ENCODE assay signal across 22 cellular contexts in the genomic region with DNA sequence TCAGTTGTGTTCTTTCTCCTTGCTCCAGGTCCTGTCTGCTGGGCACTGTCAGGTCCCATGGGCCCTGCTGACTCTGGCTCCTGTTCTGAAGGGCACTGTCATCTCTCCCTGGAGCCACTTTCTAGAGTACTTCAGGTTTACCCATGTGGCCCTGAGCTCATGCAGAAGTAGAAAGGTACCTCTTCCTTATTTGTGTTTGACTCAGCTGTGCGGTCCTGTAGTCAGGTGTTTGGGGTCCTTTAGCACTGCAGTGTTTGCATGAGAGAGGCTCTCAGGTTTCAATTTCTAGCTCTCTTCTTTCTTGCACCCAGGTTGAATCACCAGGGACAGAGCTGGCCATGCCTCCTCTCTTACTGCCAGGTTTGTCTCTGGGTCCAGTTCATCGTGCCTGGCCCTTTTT.
DNase-seq lines count a peak whose midpoint lies in the region; ATAC-seq and TF ChIP-seq lines count a peak whose summit lies in the region.
"Had no signal": no experiment of that assay in that cellular context is flagged by ENCODE, and none has a peak within 500 bp of the region (broad histone marks: within the 10 kb centered on the region; RNA-seq: fewer than 3 reads in every experiment).

No MANE protein-coding gene starts in this region.

- H2BK15ac ChIP-seq in mesendoderm (replicated peaks; ENCODE audit: low read depth) = no peak overlapping the region

- no peaks in the 10 kb centered on the region for H3K79me1 ChIP-seq in mesendoderm (ENCODE audit: low read length)

- ATAC-seq in GM18868 (IDR thresholded peaks at IDR 0.05; ENCODE audit: unreplicated experiment) (peak; percentile 63), GM21529 (IDR thresholded peaks at IDR 0.05; ENCODE audit: unreplicated experiment) (peak; percentile 70)
- ATAC-seq: CD8-positive, alpha-beta T cell; left ventricle myocardium superior had no signal

- no peak overlapping the region for H3K4ac ChIP-seq in mesendoderm (ENCODE audit: low read depth, low read length)

- no peak overlapping the region for H3K18ac ChIP-seq in mesendoderm (ENCODE audit: low read length)

- no peak overlapping the region for H3K27ac ChIP-seq in Karpas-422 (ENCODE audit: low read length)
- no peak overlapping the region for H3K27ac ChIP-seq in mesendoderm (ENCODE audit: low read depth, low read length)
- H3K27ac ChIP-seq: epithelial cell of prostate, neural progenitor cell, prostate gland had no signal

- peak; percentile 54 for DNase-seq in Karpas-422
- no peak for DNase-seq in mesendoderm
- DNase-seq in COLO668 (lab: John Stamatoyannopoulos, UW; ENCODE audit: unreplicated experiment) = no peak
- no peak for DNase-seq in DMS153 treated with DMSO at 0.1 percent for 48 hours (lab: John Stamatoyannopoulos, UW; ENCODE audit: unreplicated experiment)
- no peak for DNase-seq in GM13977 (ENCODE audit: low spot score)
- DNase-seq: activated CD4-positive, alpha-beta T cell treated with anti-CD3 and anti-CD28 coated beads, Interleukin-2, amount 50 U/mL, for 48 hours; activated naive CD4-positive, alpha-beta T cell treated with anti-CD3 and anti-CD28 coated beads, Interleukin-2, amount 50 U/mL, for 16 hours; activated T-cell treated with anti-CD3 and anti-CD28 coated beads, Interleukin-2, amount 50 U/mL, for 1 hour; aorta; H9; IMR-90; left ventricle myocardium superior; NCI-H1417; NCI-H345; stimulated activated CD4-positive, alpha-beta T cell treated with anti-CD3 and anti-CD28 coated beads, Interleukin-1b, Interleukin-23, amount 100 ng/mL, for 48 hours; stimulated activated naive CD4-positive, alpha-beta T cell had no signal

- no peak overlapping the region for H2BK5ac ChIP-seq in mesendoderm (ENCODE audit: low read length)

- no peaks in the 10 kb centered on the region for H3K36me3 ChIP-seq in Karpas-422 (ENCODE audit: insufficient read depth, low read length)
- H3K36me3 ChIP-seq in mesendoderm (ENCODE audit: control insufficient read depth, insufficient read depth, low read length) = no peaks in the 10 kb centered on the region
- H3K36me3 ChIP-seq: neural progenitor cell, prostate gland had no signal

- in situ Hi-C loops in GM13977 (cut with MboI; ENCODE audit: low pct_unique_long_range_greater_than_20kb, low sequenced_read_pairs, unreplicated experiment) = loop anchor here (25.0 kb wide), 1 partner anchor 164 kb away; no protein-coding TSS in a partner anchor

- H3K9me3 ChIP-seq in Karpas-422 (ENCODE audit: low read length) = no peaks in the 10 kb centered on the region
- H3K9me3 ChIP-seq: prostate gland had no signal

- H3K4me1 ChIP-seq in Karpas-422 (ENCODE audit: low read length) (peaks cover 43% of the 10 kb centered on the region), mesendoderm (ENCODE audit: control insufficient read depth, low read depth, low read length) (no peaks in the 10 kb centered on the region)
- H3K4me1 ChIP-seq: neural progenitor cell, prostate gland had no signal

- H3K9ac ChIP-seq in Karpas-422 (ENCODE audit: low read length) (peak overlapping the region; percentile 28), mesendoderm (ENCODE audit: low read length) (no peak overlapping the region)
- H3K9ac ChIP-seq: neural progenitor cell had no signal

- no peaks in the 10 kb centered on the region for H4K20me1 ChIP-seq in Karpas-422 (ENCODE audit: insufficient read depth, low read depth, low read length)

- no CpG with 5 or more reads among the region's 2 CpGs for WGBS in mesendoderm (ENCODE audit: extremely low coverage, insufficient coverage, low lambda C conversion rate)

- H3K79me2 ChIP-seq in Karpas-422 (ENCODE audit: low read length) (no peaks in the 10 kb centered on the region), mesendoderm (ENCODE audit: control insufficient read depth, insufficient read depth, low read length) (no peaks in the 10 kb centered on the region)

- H3K27me3 ChIP-seq in Karpas-422 (ENCODE audit: low read length) = no peaks in the 10 kb centered on the region; the same call in 1 of the 2 replicates
- no peaks in the 10 kb centered on the region for H3K27me3 ChIP-seq in mesendoderm (ENCODE audit: insufficient read depth, low read length, poor library complexity)
- H3K27me3 ChIP-seq: neural progenitor cell had no signal

- H3K4me2 ChIP-seq in Karpas-422 (ENCODE audit: low read depth, low read length, poor library complexity, severe bottlenecking) (no peak overlapping the region), mesendoderm (ENCODE audit: low read length) (no peak overlapping the region)
- H3K4me2 ChIP-seq: neural progenitor cell had no signal

- H3K9me2 ChIP-seq in Karpas-422 (replicated peaks; ENCODE audit: insufficient read depth, low read length) = no peaks in the 10 kb centered on the region

- no peak overlapping the region for H2BK120ac ChIP-seq in mesendoderm (ENCODE audit: low read depth, low read length)

- no peak overlapping the region for H4K8ac ChIP-seq in mesendoderm (ENCODE audit: low read depth, low read length)

- TF ChIP-seq CTCF in GM13977 (IDR thresholded peaks at IDR 0.05; ENCODE audit: extremely low read depth, insufficient read depth, missing control alignments) = no peak

- no peak overlapping the region for H2AK5ac ChIP-seq in mesendoderm (ENCODE audit: low read length)

- H4K5ac ChIP-seq in mesendoderm (ENCODE audit: low read length) = no peak overlapping the region

- H3K23ac ChIP-seq in mesendoderm (ENCODE audit: low read length) = peak overlapping the region; percentile 31

- H3K4me3 ChIP-seq in Karpas-422 (ENCODE audit: low read length) (no peak overlapping the region), mesendoderm (ENCODE audit: low read length) (no peak overlapping the region)
- H3K4me3 ChIP-seq: neural progenitor cell, prostate gland had no signal

- no peak overlapping the region for H3K56ac ChIP-seq in mesendoderm (ENCODE audit: low read length)

- H2AFZ ChIP-seq in Karpas-422 (ENCODE audit: low read length) = no peak overlapping the region
- H2AFZ ChIP-seq: neural progenitor cell had no signal
